In the genomic region with DNA sequence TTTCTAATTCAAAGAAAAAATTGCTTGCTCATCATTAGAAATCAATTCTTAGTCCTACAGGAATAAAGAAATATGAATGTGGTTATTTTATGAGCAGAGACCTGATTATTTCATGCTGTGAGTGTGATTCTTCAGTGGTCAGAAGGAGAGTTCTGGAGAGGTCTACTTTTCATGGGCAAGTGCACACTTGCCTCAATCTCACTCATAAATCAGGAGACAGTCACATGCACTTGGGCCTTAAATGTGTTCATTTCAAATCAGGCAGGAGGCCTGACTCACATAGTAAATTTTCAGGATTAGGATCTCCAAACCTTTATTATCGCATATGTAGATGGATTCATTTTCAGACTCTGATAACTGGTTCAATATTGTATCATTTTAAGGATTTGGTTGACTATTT, we compare ENCODE assay signal across 20 cellular contexts.
"Had no signal": no experiment of that assay in that cellular context is flagged by ENCODE, and none has a peak within 500 bp of the region (broad histone marks: within the 10 kb centered on the region; RNA-seq: fewer than 3 reads in every experiment).

No MANE protein-coding gene starts in this region.

- H3K4me1 ChIP-seq: SJCRH30 had no signal

- H3K27ac ChIP-seq: SJCRH30, VCaP had no signal

- DNase-seq: activated CD4-positive, alpha-beta memory T cell treated with anti-CD3 and anti-CD28 coated beads, Interleukin-2, amount 10 ng/mL, durations not matched to agents 7 days and 5 days; activated CD4-positive, alpha-beta T cell treated with anti-CD3 and anti-CD28 coated beads, Interleukin-2, amount 50 U/mL, for 1 hour; activated CD4-positive, CD25-positive, alpha-beta regulatory T cell; activated gamma-delta T cell; activated naive CD4-positive, alpha-beta T cell treated with anti-CD3 and anti-CD28 coated beads for 36 hours; activated T-cell treated with anti-CD3 and anti-CD28 coated beads for 4 hours; activated T-cell treated with anti-CD3 and anti-CD28 coated beads, Interleukin-2, amount 50 U/mL, for 48 hours; amygdala; cerebellar nuclear complex; MG63; NCI-H1694; NCI-H2081; NCI-H2171; NCI-H226; Right ventricle myocardium superior; SJCRH30; SK-N-SH; T-helper 1 cell had no signal

- H3K36me3 ChIP-seq: MG63, SJCRH30 had no signal

- H3K9me3 ChIP-seq: MG63, SJCRH30, SK-N-SH had no signal

- H3K4me3 ChIP-seq: MG63, SJCRH30 had no signal

- ATAC-seq: activated T-helper 17 cell treated with anti-CD3 and anti-CD28 coated beads, Interleukin-2, amount 50 U/mL, for 72 hours had no signal
